ENCODE assay signal across 8 cellular contexts in the genomic region with DNA sequence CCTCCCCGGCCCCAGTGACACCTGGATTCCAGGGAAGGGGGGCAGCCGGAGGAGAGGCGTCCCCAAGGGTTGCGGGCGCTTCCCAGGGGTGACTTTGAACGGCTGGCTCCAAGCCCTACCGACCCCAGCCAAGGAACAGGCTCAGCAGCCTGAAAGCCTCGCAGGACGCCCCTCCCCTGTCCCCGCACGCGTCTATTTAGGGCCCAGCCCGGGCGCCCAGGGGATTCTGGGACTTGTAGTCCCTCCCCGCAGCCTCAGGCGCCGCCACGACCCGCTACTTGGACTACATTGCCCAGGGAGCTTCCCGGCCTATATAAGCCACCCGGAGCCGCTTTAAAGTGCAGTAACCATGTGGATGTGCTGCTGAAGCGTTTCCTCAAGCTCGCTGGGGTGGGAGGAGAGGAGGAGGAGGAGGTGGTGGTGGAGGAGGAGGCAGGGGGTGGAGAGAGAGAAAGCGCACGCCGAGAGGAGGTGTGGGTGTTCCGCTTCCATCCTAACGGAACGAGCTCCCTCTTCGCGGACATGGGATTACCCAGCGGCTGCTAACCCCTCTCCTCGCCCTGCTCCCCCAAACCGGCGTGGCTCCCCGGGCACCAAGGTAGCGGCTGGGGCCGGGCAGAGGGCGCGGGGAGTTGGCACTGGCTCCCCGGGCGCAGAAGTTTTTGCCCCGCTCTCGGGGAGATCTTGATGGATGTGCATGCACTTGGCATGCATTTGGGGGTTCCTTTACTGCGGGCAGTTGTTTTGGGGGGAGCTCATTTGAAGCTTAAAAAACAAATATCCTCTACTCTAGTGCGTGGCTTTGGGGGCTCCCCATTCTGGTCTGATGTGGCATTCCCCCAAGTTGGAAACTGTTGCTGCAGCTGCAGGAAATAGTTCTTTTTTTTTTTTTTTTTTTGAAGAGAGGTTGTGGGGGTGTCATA. TPM values are rescaled to one million over a fixed set of nuclear protein-coding genes. Genes with fewer than 3 reads are reported as not detected.
DNase-seq lines count a peak whose midpoint lies in the region; ATAC-seq and TF ChIP-seq lines count a peak whose summit lies in the region.

Gene ITPR1 (plus strand): TSS at position 341 of the 923 bp plus-strand sequence. CDS start 23,144 bp downstream, outside the sequence.

- TF ChIP-seq CTCF in GM10248 (IDR thresholded peaks at IDR 0.05; ENCODE audit: control extremely low read depth, extremely low read depth, low read depth, missing control alignments): no peak
- TF ChIP-seq CTCF in glutamatergic neuron (IDR thresholded peaks at IDR 0.05; ENCODE audit: partially characterized antibody, unreplicated experiment): no peak
- no peak for TF ChIP-seq CTCF in osteocyte (IDR thresholded peaks at IDR 0.05)

- CTCF ChIA-PET in GM10248 (lab: Yijun Ruan, JAX): interaction anchor here (0.7 to 2.4 kb wide), 7 partner anchors 9 to 142 kb away, joined by 3 to 14 read pairs (median 8); no protein-coding TSS in a partner anchor

- peak within 1 kb of the TSS; percentile 97 for H3K4me3 Mint-ChIP-seq in activated naive CD8-positive, alpha-beta T cell
- H3K4me3 Mint-ChIP-seq in glutamatergic neuron (ENCODE audit: unreplicated experiment): peak within 1 kb of the TSS; percentile 92
- H3K4me3 Mint-ChIP-seq in osteocyte (ENCODE audit: unreplicated experiment): peak within 1 kb of the TSS; percentile 92

- peak within 1 kb of the TSS; percentile 87 for H3K27ac ChIP-seq in thymus (ENCODE audit: low read depth)

- H3K9me3 ChIP-seq in thymus (ENCODE audit: control insufficient read depth): no peaks in the 10 kb centered on the region

- H3K27me3 Mint-ChIP-seq in activated naive CD8-positive, alpha-beta T cell: no peaks in the 10 kb centered on the region
- peaks cover 2% of the 10 kb centered on the region for H3K27me3 Mint-ChIP-seq in glutamatergic neuron (ENCODE audit: unreplicated experiment)
- H3K27me3 Mint-ChIP-seq in osteocyte (ENCODE audit: unreplicated experiment): peaks cover 26% of the 10 kb centered on the region

- H3K4me3 ChIP-seq in thymus (ENCODE audit: low read length): peak within 1 kb of the TSS; percentile 90

- H3K36me3 ChIP-seq in thymus (ENCODE audit: control insufficient read depth, insufficient read depth): peaks cover 5% of the 10 kb centered on the region

- peaks cover 46% of the 10 kb centered on the region for H3K4me1 Mint-ChIP-seq in activated naive CD8-positive, alpha-beta T cell (ENCODE audit: low read depth)
- H3K4me1 Mint-ChIP-seq in glutamatergic neuron (ENCODE audit: low read depth, unreplicated experiment) (no peaks in the 10 kb centered on the region), osteocyte (ENCODE audit: unreplicated experiment) (peaks cover 25% of the 10 kb centered on the region)

- DNase-seq in GM10248 (ENCODE audit: extremely low spot score) (peak; percentile 97), NCI-H1105 (lab: John Stamatoyannopoulos, UW) (peak; percentile 86), SKM-1 treated with dmso at 0.1 percent for 144 hours (lab: John Stamatoyannopoulos, UW; ENCODE audit: unreplicated experiment) (peak; percentile 99), glutamatergic neuron (peak; percentile 99), osteocyte (ENCODE audit: extremely low spot score, unreplicated experiment) (peak; percentile 99)

- H3K27me3 ChIP-seq in thymus (ENCODE audit: control insufficient read depth, insufficient read depth): no peaks in the 10 kb centered on the region

- peak within 1 kb of the TSS; percentile 91 for H3K27ac Mint-ChIP-seq in activated naive CD8-positive, alpha-beta T cell
- no peak within 1 kb of the TSS for H3K27ac Mint-ChIP-seq in glutamatergic neuron (ENCODE audit: unreplicated experiment)
- peak within 1 kb of the TSS; percentile 86 for H3K27ac Mint-ChIP-seq in osteocyte (ENCODE audit: unreplicated experiment)

- peaks cover 8% of the 10 kb centered on the region for H3K36me3 Mint-ChIP-seq in activated naive CD8-positive, alpha-beta T cell
- no peaks in the 10 kb centered on the region for H3K36me3 Mint-ChIP-seq in glutamatergic neuron (ENCODE audit: unreplicated experiment)
- peaks cover 3% of the 10 kb centered on the region for H3K36me3 Mint-ChIP-seq in osteocyte (ENCODE audit: unreplicated experiment)

- under 1% methylated on average over 47 of the region's 47 CpGs for WGBS in thymus

- peak; percentile 86 for ATAC-seq in HG02623 (IDR thresholded peaks at IDR 0.05; ENCODE audit: unreplicated experiment)

- H3K4me1 ChIP-seq in thymus (ENCODE audit: control insufficient read depth, insufficient read depth, low read length): peaks cover 22% of the 10 kb centered on the region

- no peaks in the 10 kb centered on the region for H3K9me3 Mint-ChIP-seq in activated naive CD8-positive, alpha-beta T cell (ENCODE audit: low read depth)
- H3K9me3 Mint-ChIP-seq in glutamatergic neuron (ENCODE audit: unreplicated experiment): peaks cover 2% of the 10 kb centered on the region
- no peaks in the 10 kb centered on the region for H3K9me3 Mint-ChIP-seq in osteocyte (ENCODE audit: unreplicated experiment)

- POLR2A ChIA-PET in GM10248 (lab: Yijun Ruan, JAX): interaction anchor here (0.5 to 2.5 kb wide), 36 partner anchors 7 to 1768 kb away, joined by 3 to 17 read pairs (median 4); partner anchors contain the start of gene SUMF1

RNA-seq across cellular contexts. Expression of gene ITPR1, which starts in this region (rescaled TPM):
- 6.9 TPM for total RNA-seq in glutamatergic neuron (ENCODE audit: unreplicated experiment)
- 26.3 and 34.3 TPM in 2 replicates for total RNA-seq in osteocyte
- polyA plus RNA-seq in thymus: 36.6 TPM

Comparison
In these comparisons a context has a peak if more than half of its experiments do, and no peak if none do; other contexts are left out.
1. Peak in every context shown above with its lines: DNase-seq, ATAC-seq, H3K4me3 ChIP-seq and H3K27ac ChIP-seq.